ENCODE assay signal across 8 cellular contexts in the genomic region with DNA sequence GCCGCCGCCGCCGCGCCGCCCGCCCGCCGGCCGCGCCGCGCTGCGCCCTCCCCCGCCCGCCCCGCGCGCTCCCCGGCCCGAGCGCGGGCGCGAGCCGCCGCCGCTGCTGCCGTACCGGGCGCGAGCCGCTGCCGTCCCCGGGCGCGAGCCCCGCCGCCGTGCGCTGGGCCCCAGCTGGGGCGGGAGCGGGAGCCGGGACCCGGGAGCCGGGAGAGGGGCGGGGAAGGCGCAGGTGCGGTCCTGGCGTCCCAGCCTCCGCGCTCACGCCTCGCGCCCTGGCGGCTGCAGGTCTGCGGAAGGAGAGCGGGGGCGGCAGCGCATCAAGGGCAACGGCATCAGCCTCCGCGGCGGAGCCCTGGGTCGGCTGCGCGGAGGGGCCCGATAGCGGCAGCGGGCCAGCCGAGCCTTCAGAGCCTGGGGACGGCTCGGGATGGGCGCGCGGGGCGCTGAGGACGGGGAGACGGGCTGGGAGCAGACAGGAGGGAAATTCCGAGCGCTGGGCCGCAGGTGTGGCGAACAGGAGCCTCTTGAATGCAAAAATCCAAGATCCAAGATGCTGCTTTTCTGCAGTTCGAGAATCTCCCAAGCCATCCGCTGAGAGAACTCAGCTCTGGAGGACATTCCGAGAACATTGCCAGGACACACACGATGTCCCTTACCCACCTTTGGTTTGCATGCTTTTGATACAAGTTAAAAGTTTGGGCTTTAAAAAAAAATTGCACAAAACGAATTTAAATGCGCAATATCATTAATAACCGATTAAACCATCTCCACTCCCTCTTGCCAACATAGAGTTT.
DNase-seq lines count a peak whose midpoint lies in the region; ATAC-seq, FAIRE-seq and TF ChIP-seq lines count a peak whose summit lies in the region.

No MANE protein-coding gene starts in this region.

- POLR2A ChIA-PET in activated CD4-positive, alpha-beta T cell treated with anti-CD3 and anti-CD28 coated beads, Interleukin-2, amount 10 ng/mL, durations not matched to agents 7 days and 5 days (lab: Charles Lee), result no interaction called here

- peak overlapping the region; percentile 33 for H3K4me3 Mint-ChIP-seq in activated CD4-positive, alpha-beta T cell treated with anti-CD3 and anti-CD28 coated beads, Interleukin-2, amount 10 ng/mL, durations not matched to agents 7 days and 5 days

- FAIRE-seq in pancreas (lab: Jason Lieb, UNC), result no peak

- intact Hi-C loops in pancreas (cut with DNase I), result loop anchor here in 1 of 3 donors (10.0 kb wide), 1 partner anchor 56 kb away; no protein-coding TSS in a partner anchor

- H3K4me1 ChIP-seq in gastroesophageal sphincter, result peaks cover 0 to 23% (median 6%) of the 10 kb centered on the region in 3 donors
- peaks cover 0 to 7% (median 0%) of the 10 kb centered on the region in 3 donors for H3K4me1 ChIP-seq in pancreas

- CTCF ChIA-PET in activated CD4-positive, alpha-beta T cell treated with anti-CD3 and anti-CD28 coated beads, Interleukin-2, amount 10 ng/mL, durations not matched to agents 7 days and 5 days (lab: Charles Lee), result no interaction called here

- H3K36me3 Mint-ChIP-seq in activated CD4-positive, alpha-beta T cell treated with anti-CD3 and anti-CD28 coated beads, Interleukin-2, amount 10 ng/mL, durations not matched to agents 7 days and 5 days (ENCODE audit: low read depth), result peaks cover 4% of the 10 kb centered on the region

- DNase-seq in activated CD4-positive, alpha-beta T cell treated with anti-CD3 and anti-CD28 coated beads, Interleukin-2, amount 10 ng/mL, durations not matched to agents 7 days and 5 days, result no peak
- no peak for DNase-seq in activated CD4-positive, alpha-beta T cell treated with anti-CD3 and anti-CD28 coated beads for 1 hour
- peak; percentile 44 to 84 (median 66) for DNase-seq in pancreas

- ATAC-seq in SK-N-SH treated with all-trans-retinoic acid at 6 μM for 48 hours, result peak; percentile 40; the same call in 1 of the 3 replicates
- peak; percentile 34 for ATAC-seq in gastroesophageal sphincter
- ATAC-seq in pancreas, result peak; percentile 60 to 76 (median 72)
- no peak for ATAC-seq in HG02970 (IDR thresholded peaks at IDR 0.05; ENCODE audit: low FRiP score, unreplicated experiment)
- ATAC-seq in activated CD4-positive, CD25-positive, alpha-beta regulatory T cell treated with anti-CD3 and anti-CD28 coated beads, Interleukin-2, amount 50 U/mL, for 24 hours, result no peak
- no peak for ATAC-seq in HG02610 (IDR thresholded peaks at IDR 0.05; ENCODE audit: unreplicated experiment)

- no peaks in the 10 kb centered on the region for H3K9me3 Mint-ChIP-seq in activated CD4-positive, alpha-beta T cell treated with anti-CD3 and anti-CD28 coated beads, Interleukin-2, amount 10 ng/mL, durations not matched to agents 7 days and 5 days

- peaks cover 61% of the 10 kb centered on the region for H3K27me3 Mint-ChIP-seq in activated CD4-positive, alpha-beta T cell treated with anti-CD3 and anti-CD28 coated beads, Interleukin-2, amount 10 ng/mL, durations not matched to agents 7 days and 5 days

- H3K27ac Mint-ChIP-seq in activated CD4-positive, alpha-beta T cell treated with anti-CD3 and anti-CD28 coated beads, Interleukin-2, amount 10 ng/mL, durations not matched to agents 7 days and 5 days, result no peak overlapping the region

- no peak for TF ChIP-seq EP300 in gastroesophageal sphincter (IDR thresholded peaks at IDR 0.05)

- H3K9me3 ChIP-seq in gastroesophageal sphincter, result no peaks in the 10 kb centered on the region
- H3K9me3 ChIP-seq in pancreas, result no peaks in the 10 kb centered on the region

- no peak for TF ChIP-seq POLR2A in gastroesophageal sphincter (IDR thresholded peaks at IDR 0.05)

- TF ChIP-seq CTCF in gastroesophageal sphincter (IDR thresholded peaks at IDR 0.05) (no peak), pancreas (IDR thresholded peaks at IDR 0.05) (no peak)

- H3K27me3 ChIP-seq in gastroesophageal sphincter (peaks cover 85% of the 10 kb centered on the region), pancreas (peaks cover 0 to 6% (median 1%) of the 10 kb centered on the region in 4 donors)

- H3K27ac ChIP-seq in gastroesophageal sphincter (no peak overlapping the region), pancreas (peak overlapping the region in 2 of 4 donors; percentile 41 to 71)

- H3K36me3 ChIP-seq in gastroesophageal sphincter, result no peaks in the 10 kb centered on the region
- no peaks in the 10 kb centered on the region for H3K36me3 ChIP-seq in pancreas

- peaks cover 7% of the 10 kb centered on the region for H3K4me1 Mint-ChIP-seq in activated CD4-positive, alpha-beta T cell treated with anti-CD3 and anti-CD28 coated beads, Interleukin-2, amount 10 ng/mL, durations not matched to agents 7 days and 5 days

- H3K4me3 ChIP-seq in gastroesophageal sphincter (peak overlapping the region in 1 of 2 donors; percentile 50), pancreas (peak overlapping the region; percentile 35 to 62 (median 48))

- WGBS in gastroesophageal sphincter (ENCODE audit: low coverage in 1 of 2), 2 donors, result 2 to 8% methylated on average over 7 to 16 of the region's 90 CpGs
- WGBS in pancreas, 2 donors, result 1% methylated on average over 45 to 90 of the region's 90 CpGs

TF ChIP-seq in SK-N-SH treated with all-trans-retinoic acid at 6 μM for 48 hours, 23 proteins besides CTCF, POLR2A, EP300 and RAD21:
- TF ChIP-seq, protein P1, sequence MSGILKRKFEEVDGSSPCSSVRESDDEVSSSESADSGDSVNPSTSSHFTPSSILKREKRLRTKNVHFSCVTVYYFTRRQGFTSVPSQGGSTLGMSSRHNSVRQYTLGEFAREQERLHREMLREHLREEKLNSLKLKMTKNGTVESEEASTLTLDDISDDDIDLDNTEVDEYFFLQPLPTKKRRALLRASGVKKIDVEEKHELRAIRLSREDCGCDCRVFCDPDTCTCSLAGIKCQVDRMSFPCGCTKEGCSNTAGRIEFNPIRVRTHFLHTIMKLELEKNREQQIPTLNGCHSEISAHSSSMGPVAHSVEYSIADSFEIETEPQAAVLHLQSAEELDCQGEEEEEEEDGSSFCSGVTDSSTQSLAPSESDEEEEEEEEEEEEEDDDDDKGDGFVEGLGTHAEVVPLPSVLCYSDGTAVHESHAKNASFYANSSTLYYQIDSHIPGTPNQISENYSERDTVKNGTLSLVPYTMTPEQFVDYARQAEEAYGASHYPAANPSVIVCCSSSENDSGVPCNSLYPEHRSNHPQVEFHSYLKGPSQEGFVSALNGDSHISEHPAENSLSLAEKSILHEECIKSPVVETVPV (CRISPR knock-in tag; IDR thresholded peaks at IDR 0.05), result no peak

Comparison
In these comparisons a context has a peak if more than half of its experiments do, and no peak if none do; other contexts are left out.
1. DNase-seq: peak in pancreas (6 of 6); none in activated CD4-positive, alpha-beta T cell treated with anti-CD3 and anti-CD28 coated beads, Interleukin-2, amount 10 ng/mL, durations not matched to agents 7 days and 5 days (single experiment) and activated CD4-positive, alpha-beta T cell treated with anti-CD3 and anti-CD28 coated beads for 1 hour (single experiment).
2. ATAC-seq: peak in SK-N-SH treated with all-trans-retinoic acid at 6 μM for 48 hours (single experiment), gastroesophageal sphincter (single experiment) and pancreas (4 of 4); none in HG02970 (single experiment), activated CD4-positive, CD25-positive, alpha-beta regulatory T cell treated with anti-CD3 and anti-CD28 coated beads, Interleukin-2, amount 50 U/mL, for 24 hours (0 of 2) and HG02610 (single experiment).